In the genomic region with DNA sequence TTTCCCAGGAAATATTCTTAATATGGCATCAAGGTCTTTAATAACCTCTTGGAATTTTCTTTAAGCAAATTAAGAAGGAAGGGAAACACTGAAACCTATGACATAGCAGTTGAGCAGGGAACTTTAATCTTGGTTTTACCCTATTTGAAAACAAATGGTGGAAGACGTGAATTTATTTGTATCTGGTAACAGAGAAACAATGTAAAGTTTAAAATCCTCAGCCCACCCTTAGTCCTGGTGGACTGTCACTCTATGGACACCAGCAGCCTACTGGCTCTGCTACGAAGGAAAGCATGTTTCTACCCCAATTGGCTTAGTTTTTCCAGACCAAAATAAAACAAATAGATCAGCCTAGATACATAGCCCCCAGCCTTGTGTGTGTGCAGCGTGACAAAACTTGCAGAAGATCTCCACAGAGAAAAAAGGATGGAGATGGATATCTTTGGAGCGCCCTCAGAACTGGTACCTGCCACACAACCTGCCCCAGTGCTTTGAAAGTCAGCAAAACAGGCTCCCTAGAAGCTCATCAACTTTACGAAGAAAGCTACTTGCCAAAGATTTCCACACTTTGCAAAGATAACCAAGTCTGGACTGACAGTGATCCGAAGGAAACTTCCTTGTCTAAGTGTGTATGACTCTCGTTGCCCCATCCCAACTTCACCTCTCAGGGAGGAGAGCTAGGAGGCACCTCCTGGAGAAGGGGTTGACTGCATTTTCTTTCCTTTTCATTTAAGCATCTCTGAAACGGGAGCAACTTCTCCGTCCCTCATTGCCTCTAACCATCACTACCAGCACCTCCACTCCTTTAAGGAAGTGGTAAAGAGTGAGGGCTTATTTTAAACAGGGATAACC, we compare ENCODE assay signal across 10 cellular contexts. TPM values are rescaled to one million over a fixed set of nuclear protein-coding genes. Genes with fewer than 3 reads are reported as not detected.
A peak's percentile ranks its signal among the peaks of the same experiment; 100 is the strongest.
DNase-seq lines count a peak whose midpoint lies in the region; ATAC-seq lines count a peak whose summit lies in the region.
"Had no signal": no experiment of that assay in that cellular context is flagged by ENCODE, and none has a peak within 500 bp of the region (broad histone marks: within the 10 kb centered on the region; RNA-seq: fewer than 3 reads in every experiment).

No MANE protein-coding gene starts in this region.

- peaks cover 55% of the 10 kb centered on the region for H3K36me3 Mint-ChIP-seq in stimulated activated naive CD8-positive, alpha-beta T cell treated with anti-CD3 and anti-CD28 coated beads, Interleukin-15, Interleukin-2, amounts not matched to agents 100 ng/mL and 50 ng/mL, for 24 hours (ENCODE audit: low read depth)
- H3K36me3 Mint-ChIP-seq in naive B cell: peaks cover 22 to 27% of the 10 kb centered on the region in 2 donors
- H3K36me3 Mint-ChIP-seq in activated naive CD4-positive, alpha-beta T cell treated with anti-CD3 and anti-CD28 coated beads, Interleukin-2, amount 50 U/mL, for 72 hours: peaks cover 5% of the 10 kb centered on the region in 2 donors

- H3K4me1 Mint-ChIP-seq in stimulated activated naive CD8-positive, alpha-beta T cell treated with anti-CD3 and anti-CD28 coated beads, Interleukin-15, Interleukin-2, amounts not matched to agents 100 ng/mL and 50 ng/mL, for 24 hours (ENCODE audit: low read depth): peaks cover 73% of the 10 kb centered on the region
- H3K4me1 Mint-ChIP-seq in naive B cell: peaks cover 81 to 92% (median 81%) of the 10 kb centered on the region in 3 donors

- H3K4me1 ChIP-seq in duodenal mucosa (ENCODE audit: control insufficient read depth in 1 of 2, insufficient read depth in 2 of 2, low read length in 2 of 2): no peaks in the 10 kb centered on the region

- H3K9me3 ChIP-seq in duodenal mucosa (ENCODE audit: control insufficient read depth in 1 of 2, low read length in 2 of 2): no peaks in the 10 kb centered on the region

- no peak for DNase-seq in stimulated activated naive CD8-positive, alpha-beta T cell treated with anti-CD3 and anti-CD28 coated beads, Interleukin-15, Interleukin-2, amounts not matched to agents 100 U/mL and 50 U/mL, for 24 hours
- no peak for DNase-seq in naive B cell
- no peak for DNase-seq in T-helper 2 cell
- no peak for DNase-seq in activated effector memory CD4-positive, alpha-beta T cell treated with Interleukin-2 at 50 U/mL for 16 hours
- no peak for DNase-seq in activated naive CD4-positive, alpha-beta T cell treated with anti-CD3 and anti-CD28 coated beads, Interleukin-2, amount 50 U/mL, for 72 hours (ENCODE audit: low spot score in 2 of 2)
- DNase-seq: activated T-cell treated with anti-CD3 and anti-CD28 coated beads, Interleukin-2, amount 50 U/mL, for 24 hours had no signal

- H3K36me3 ChIP-seq in duodenal mucosa (ENCODE audit: control insufficient read depth in 1 of 2, insufficient read depth in 2 of 2, low read length in 2 of 2): no peaks in the 10 kb centered on the region

- ATAC-seq in stimulated activated naive CD8-positive, alpha-beta T cell treated with anti-CD3 and anti-CD28 coated beads, Interleukin-15, Interleukin-2, amounts not matched to agents 100 U/mL and 50 U/mL, for 24 hours: no peak
- no peak for ATAC-seq in naive B cell (ENCODE audit: low read depth in 2 of 2)
- ATAC-seq in GM18511 (IDR thresholded peaks at IDR 0.05; ENCODE audit: unreplicated experiment): no peak
- no peak for ATAC-seq in activated naive CD4-positive, alpha-beta T cell treated with anti-CD3 and anti-CD28 coated beads, Interleukin-2, amount 50 U/mL, for 72 hours

- peaks cover 41% of the 10 kb centered on the region for H3K27me3 Mint-ChIP-seq in stimulated activated naive CD8-positive, alpha-beta T cell treated with anti-CD3 and anti-CD28 coated beads, Interleukin-15, Interleukin-2, amounts not matched to agents 100 ng/mL and 50 ng/mL, for 24 hours
- H3K27me3 Mint-ChIP-seq in naive B cell: no peaks in the 10 kb centered on the region

- H3K4me3 ChIP-seq in duodenal mucosa (ENCODE audit: low read depth in 1 of 2, low read length in 2 of 2): peak overlapping the region; percentile 10 to 28

- peak overlapping the region; percentile 4 for H3K4me3 Mint-ChIP-seq in stimulated activated naive CD8-positive, alpha-beta T cell treated with anti-CD3 and anti-CD28 coated beads, Interleukin-15, Interleukin-2, amounts not matched to agents 100 ng/mL and 50 ng/mL, for 24 hours
- peak overlapping the region in 5 of 8 donors; percentile 2 to 74 (median 22) for H3K4me3 Mint-ChIP-seq in naive B cell

- H3K27ac ChIP-seq in duodenal mucosa (ENCODE audit: low read depth, low read length): peak overlapping the region; percentile 82

- H3K27me3 ChIP-seq in duodenal mucosa (ENCODE audit: control insufficient read depth in 1 of 2, insufficient read depth in 2 of 2, low read length in 2 of 2): peaks cover 35 to 52% of the 10 kb centered on the region in 2 donors

- no peak overlapping the region for H3K27ac Mint-ChIP-seq in stimulated activated naive CD8-positive, alpha-beta T cell treated with anti-CD3 and anti-CD28 coated beads, Interleukin-15, Interleukin-2, amounts not matched to agents 100 ng/mL and 50 ng/mL, for 24 hours
- H3K27ac Mint-ChIP-seq in naive B cell: peak overlapping the region in 1 of 6 donors; percentile 16
- no peak overlapping the region for H3K27ac Mint-ChIP-seq in activated naive CD4-positive, alpha-beta T cell treated with anti-CD3 and anti-CD28 coated beads, Interleukin-2, amount 50 U/mL, for 72 hours
- H3K27ac Mint-ChIP-seq: activated T-cell treated with anti-CD3 and anti-CD28 coated beads, Interleukin-2, amount 50 U/mL, for 24 hours had no signal

- H3K9me3 Mint-ChIP-seq in stimulated activated naive CD8-positive, alpha-beta T cell treated with anti-CD3 and anti-CD28 coated beads, Interleukin-15, Interleukin-2, amounts not matched to agents 100 ng/mL and 50 ng/mL, for 24 hours: no peaks in the 10 kb centered on the region
- H3K9me3 Mint-ChIP-seq in naive B cell: no peaks in the 10 kb centered on the region
- no peaks in the 10 kb centered on the region for H3K9me3 Mint-ChIP-seq in activated naive CD4-positive, alpha-beta T cell treated with anti-CD3 and anti-CD28 coated beads, Interleukin-2, amount 50 U/mL, for 72 hours
- H3K9me3 Mint-ChIP-seq: activated T-cell treated with anti-CD3 and anti-CD28 coated beads, Interleukin-2, amount 50 U/mL, for 24 hours had no signal

- peak overlapping the region; percentile 54 to 66 for H3K9ac ChIP-seq in duodenal mucosa (ENCODE audit: low read depth in 1 of 2, low read length in 2 of 2)

RNA-seq across cellular contexts. Expression of gene ZEB2, which starts 7.3 kb away (rescaled TPM):
- polyA plus RNA-seq in naive B cell (ENCODE audit: low read depth in 6 of 6): 10 to 100 TPM; 62.2 to 96.5 (median 73.1) TPM
- total RNA-seq in activated naive CD4-positive, alpha-beta T cell treated with anti-CD3 and anti-CD28 coated beads, Interleukin-2, amount 50 U/mL, for 72 hours: 1 to 10 TPM; 4.1 to 6.1 TPM
- total RNA-seq: HT-29 had no signal
